11 cellular contexts compared by ENCODE assay signal in the genomic region with DNA sequence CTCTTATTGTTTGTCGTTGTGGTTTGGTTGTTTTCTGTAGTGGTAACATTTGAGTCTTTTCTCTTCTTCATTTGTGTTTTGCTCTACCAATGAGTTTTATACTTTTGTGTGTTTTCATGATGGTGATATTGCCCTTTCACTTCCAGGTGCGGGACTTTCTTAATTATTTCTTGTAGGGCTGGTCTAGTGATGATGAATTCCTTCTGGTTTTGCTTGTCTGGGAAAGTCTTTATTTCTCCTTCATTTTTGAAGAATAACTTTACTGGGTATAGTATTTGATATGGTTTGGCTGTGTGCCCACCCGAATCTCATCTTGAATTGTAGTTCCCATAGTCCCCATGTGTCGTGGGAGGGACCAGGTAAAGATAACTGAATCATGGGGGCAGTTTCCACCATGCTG. TPM values are rescaled to one million over a fixed set of nuclear protein-coding genes. Genes with fewer than 3 reads are reported as not detected.
"Had no signal": no experiment of that assay in that cellular context is flagged by ENCODE, and none has a peak within 500 bp of the region (broad histone marks: within the 10 kb centered on the region; RNA-seq: fewer than 3 reads in every experiment).

No MANE protein-coding gene starts in this region.

- DNase-seq: IMR-90, KBM-7, KG1 had no signal

- H3K4me3 ChIP-seq: K562 had no signal

- H3K27ac ChIP-seq: HL-60, KMS-11 had no signal

- ATAC-seq: HepG2, K562 had no signal

- H3K9ac ChIP-seq: KMS-11 had no signal

- FAIRE-seq: HepG2, HTR-8/SVneo, K562 had no signal

- H3K4me2 ChIP-seq: KMS-11 had no signal

RNA-seq across cellular contexts. Expression of a gene that starts 6.8 kb away (rescaled TPM):
- total RNA-seq: HepG2, HT-29, HT1080, IMR-90, K562 had no signal
- polyA plus RNA-seq: HepG2, IgD-negative memory B cell, IMR-90 had no signal

RNA-seq across cellular contexts. Expression of a gene that starts 8.9 kb away (rescaled TPM):
- total RNA-seq: HepG2, HT-29, HT1080, IMR-90, K562 had no signal
- polyA plus RNA-seq: HepG2, IgD-negative memory B cell, IMR-90 had no signal

RNA-seq across cellular contexts. Expression of a gene that starts 24.3 kb away (rescaled TPM):
- total RNA-seq: HepG2, HT-29, HT1080, IMR-90, K562 had no signal
- polyA plus RNA-seq: HepG2, IMR-90, K562 had no signal

RNA-seq across cellular contexts. Expression of a gene that starts 54.3 kb away (rescaled TPM):
- total RNA-seq: HepG2, HT-29, HT1080, IMR-90 had no signal
- polyA plus RNA-seq: HepG2, IMR-90, K562 had no signal
